In the genomic region with DNA sequence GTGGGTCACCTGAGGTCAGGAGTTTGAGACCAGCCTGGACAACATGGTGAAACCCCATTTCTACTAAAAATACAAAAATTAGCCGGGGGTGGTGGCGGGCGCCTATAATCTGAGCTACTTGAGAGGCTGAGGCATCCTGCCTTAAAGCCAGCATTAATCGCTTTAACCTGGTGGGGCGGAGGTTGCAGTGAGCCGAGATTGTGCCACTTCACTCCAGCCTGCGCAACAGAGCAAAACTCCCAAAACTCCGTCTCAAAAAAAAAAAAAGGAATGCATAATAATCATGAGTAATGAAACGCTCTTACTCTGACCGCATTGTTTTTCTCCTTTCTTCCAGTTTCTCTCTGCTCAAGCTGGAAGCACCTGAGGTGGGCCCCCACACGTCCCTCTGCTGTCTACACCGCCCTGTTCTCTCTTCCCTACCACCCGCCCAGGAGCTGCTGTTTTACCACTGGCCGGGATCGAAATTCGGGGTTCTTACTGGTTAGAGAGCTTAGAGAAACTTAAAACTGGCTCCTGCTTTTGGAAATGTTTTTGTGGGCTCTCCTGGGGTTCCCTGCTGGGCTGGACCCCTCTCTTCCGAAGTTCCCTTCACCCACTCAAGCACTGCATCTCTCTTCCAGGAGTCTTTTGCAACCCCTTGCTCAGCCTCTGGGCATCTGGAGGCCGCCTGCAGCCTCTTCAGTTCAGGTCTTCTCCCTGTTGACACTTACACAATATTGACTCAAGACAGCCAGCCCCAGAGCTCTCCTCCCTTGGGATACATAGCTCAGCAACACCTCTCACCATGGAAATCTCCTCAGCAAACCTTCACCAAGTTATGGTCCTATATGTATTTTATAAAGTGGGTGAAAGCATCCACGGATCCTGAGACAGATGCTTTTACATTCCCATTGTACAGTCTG, we compare ENCODE assay signal across 20 cellular contexts.
DNase-seq lines count a peak whose midpoint lies in the region; ATAC-seq and TF ChIP-seq lines count a peak whose summit lies in the region.
"Had no signal": no experiment of that assay in that cellular context is flagged by ENCODE, and none has a peak within 500 bp of the region (broad histone marks: within the 10 kb centered on the region; RNA-seq: fewer than 3 reads in every experiment).

No MANE protein-coding gene starts in this region.

- no peak overlapping the region for H3K4me3 Mint-ChIP-seq in activated T-cell treated with anti-CD3 and anti-CD28 coated beads, Interleukin-2, amount 50 U/mL, for 4 hours
- no peak overlapping the region for H3K4me3 Mint-ChIP-seq in activated CD8-positive, alpha-beta memory T cell treated with anti-CD3 and anti-CD28 coated beads, Interleukin-2, amount 10 ng/mL, durations not matched to agents 7 days and 5 days
- H3K4me3 Mint-ChIP-seq: CD8-positive, alpha-beta T cell; HFFc6; IgD-negative memory B cell had no signal

- H3K36me3 Mint-ChIP-seq in activated T-cell treated with anti-CD3 and anti-CD28 coated beads, Interleukin-2, amount 50 U/mL, for 4 hours (ENCODE audit: insufficient read depth): no peaks in the 10 kb centered on the region
- H3K36me3 Mint-ChIP-seq in activated CD8-positive, alpha-beta memory T cell treated with anti-CD3 and anti-CD28 coated beads, Interleukin-2, amount 10 ng/mL, durations not matched to agents 7 days and 5 days: no peaks in the 10 kb centered on the region
- H3K36me3 Mint-ChIP-seq: CD8-positive, alpha-beta T cell had no signal

- H3K9me3 ChIP-seq in BLaER1 treated with 17β-estradiol and CSF1 and Interleukin-3, amounts not matched to agents 10 nM and 100 nM (replicated peaks in 1 of 11): no peaks in the 10 kb centered on the region
- no peaks in the 10 kb centered on the region for H3K9me3 ChIP-seq in trophoblast cell (ENCODE audit: insufficient read depth, low read depth, low read length)

- H3K4ac ChIP-seq in trophoblast cell (ENCODE audit: low read depth, low read length): no peak overlapping the region

- no peak overlapping the region for H3K18ac ChIP-seq in trophoblast cell (ENCODE audit: low read length)

- no peak overlapping the region for H3K27ac ChIP-seq in BLaER1 treated with 17β-estradiol and CSF1 and Interleukin-3, amounts not matched to agents 10 nM and 100 nM
- no peak overlapping the region for H3K27ac ChIP-seq in trophoblast cell (ENCODE audit: low read depth, low read length)

- H3K27me3 ChIP-seq in BLaER1 treated with 17β-estradiol and CSF1 and Interleukin-3, amounts not matched to agents 10 nM and 100 nM: peaks cover 0 to 7% (median 0%) of the 10 kb centered on the region in 11 experiments; a peak in 5 of 22 replicates
- no peaks in the 10 kb centered on the region for H3K27me3 ChIP-seq in trophoblast cell (ENCODE audit: insufficient read depth, low read length)

- no peak overlapping the region for H2AFZ ChIP-seq in trophoblast cell (ENCODE audit: insufficient read depth, low read length, poor library complexity)

- H4K12ac ChIP-seq in trophoblast cell (ENCODE audit: low read depth, low read length): no peak overlapping the region

- peaks cover 0 to 11% (median 0%) of the 10 kb centered on the region in 11 experiments; a peak in 3 of 22 replicates for H4K20me1 ChIP-seq in BLaER1 treated with 17β-estradiol and CSF1 and Interleukin-3, amounts not matched to agents 10 nM and 100 nM

- H3K9ac ChIP-seq in BLaER1 treated with 17β-estradiol and CSF1 and Interleukin-3, amounts not matched to agents 10 nM and 100 nM: 0 out of 22 replicates have a peak overlapping the region, but pooled peaks of 2 of the 11 experiments have one; percentile 7 to 12
- no peak overlapping the region for H3K9ac ChIP-seq in trophoblast cell (ENCODE audit: low read length)

- H3K27me3 Mint-ChIP-seq in activated T-cell treated with anti-CD3 and anti-CD28 coated beads, Interleukin-2, amount 50 U/mL, for 4 hours (ENCODE audit: low read depth): peaks cover 5% of the 10 kb centered on the region
- H3K27me3 Mint-ChIP-seq in activated CD8-positive, alpha-beta memory T cell treated with anti-CD3 and anti-CD28 coated beads, Interleukin-2, amount 10 ng/mL, durations not matched to agents 7 days and 5 days: peaks cover 4% of the 10 kb centered on the region

- H2BK120ac ChIP-seq in trophoblast cell (ENCODE audit: insufficient read depth, low read length, poor library complexity): no peak overlapping the region

- in situ Hi-C loops in GM13977 (cut with MboI; ENCODE audit: low pct_unique_long_range_greater_than_20kb, low sequenced_read_pairs, unreplicated experiment): loop anchor here (10.0 kb wide), 1 partner anchor 91 kb away; no protein-coding TSS in a partner anchor

- H3K79me2 ChIP-seq in trophoblast cell (ENCODE audit: control insufficient read depth, insufficient read depth, low read length, poor library complexity): no peaks in the 10 kb centered on the region

- H3K4me3 ChIP-seq in BLaER1 treated with 17β-estradiol and CSF1 and Interleukin-3, amounts not matched to agents 10 nM and 100 nM: no peak overlapping the region
- no peak overlapping the region for H3K4me3 ChIP-seq in choroid plexus epithelial cell (ENCODE audit: low read depth, low read length)
- H3K4me3 ChIP-seq in trophoblast cell (ENCODE audit: low read depth, low read length): no peak overlapping the region

- H3K36me3 ChIP-seq in BLaER1 treated with 17β-estradiol and CSF1 and Interleukin-3, amounts not matched to agents 10 nM and 100 nM: no peaks in the 10 kb centered on the region
- H3K36me3 ChIP-seq in trophoblast cell (ENCODE audit: control insufficient read depth in 1 of 2, insufficient read depth in 2 of 2, low read length in 2 of 2): no peaks in the 10 kb centered on the region

- H3K4me2 ChIP-seq in BLaER1 treated with 17β-estradiol and CSF1 and Interleukin-3, amounts not matched to agents 10 nM and 100 nM: peak overlapping the region in 9 of 11 experiments; percentile 14 to 71 (median 60); a peak in 16 of 22 replicates
- no peak overlapping the region for H3K4me2 ChIP-seq in trophoblast cell (ENCODE audit: low read length)

- no CpG with 5 or more reads among the region's 19 CpGs for WGBS in trophoblast cell (ENCODE audit: extremely low coverage, insufficient coverage, insufficient read length)

- DNase-seq in NCI-H69 (lab: John Stamatoyannopoulos, UW) (peak; percentile 47), choroid plexus epithelial cell (ENCODE audit: low read depth) (peak; percentile 22), trophoblast cell (peak; percentile 86 to 89), EL (no peak), GM13977 (ENCODE audit: low spot score) (no peak)
- DNase-seq in activated T-cell treated with anti-CD3 and anti-CD28 coated beads, Interleukin-2, amount 50 U/mL, for 4 hours: no peak
- no peak for DNase-seq in activated CD8-positive, alpha-beta memory T cell treated with anti-CD3 and anti-CD28 coated beads, Interleukin-2, amount 10 ng/mL, durations not matched to agents 7 days and 5 days
- DNase-seq: 8988T; ACHN; AML-193; Calu3; CD8-positive, alpha-beta T cell; DMS79 treated with DMSO at 0.1 percent for 48 hours; GOT3; H7; HFFc6; KBM-7 had no signal

- no peak overlapping the region for H2BK12ac ChIP-seq in trophoblast cell (ENCODE audit: low read length)

- no peak overlapping the region for H3K23ac ChIP-seq in trophoblast cell (ENCODE audit: low read length)

- peaks cover 0 to 32% (median 24%) of the 10 kb centered on the region in 10 experiments; a peak in 17 of 20 replicates for H3K4me1 ChIP-seq in BLaER1 treated with 17β-estradiol and CSF1 and Interleukin-3, amounts not matched to agents 10 nM and 100 nM
- peaks cover 4 to 10% of the 10 kb centered on the region in 2 experiments for H3K4me1 ChIP-seq in trophoblast cell (ENCODE audit: control insufficient read depth in 1 of 2, insufficient read depth in 2 of 2, low read length in 2 of 2)

- TF ChIP-seq CTCF in choroid plexus epithelial cell (conservative IDR thresholded peaks at IDR 0.05; ENCODE audit: low read depth, low read length): no peak
- TF ChIP-seq CTCF in GM13977 (IDR thresholded peaks at IDR 0.05; ENCODE audit: extremely low read depth, insufficient read depth, missing control alignments): no peak

- H2AK5ac ChIP-seq in trophoblast cell (ENCODE audit: low read length): no peak overlapping the region

- H3K9me3 Mint-ChIP-seq in activated T-cell treated with anti-CD3 and anti-CD28 coated beads, Interleukin-2, amount 50 U/mL, for 4 hours: no peaks in the 10 kb centered on the region
- H3K9me3 Mint-ChIP-seq in activated CD8-positive, alpha-beta memory T cell treated with anti-CD3 and anti-CD28 coated beads, Interleukin-2, amount 10 ng/mL, durations not matched to agents 7 days and 5 days (ENCODE audit: low read depth): no peaks in the 10 kb centered on the region
- H3K9me3 Mint-ChIP-seq: CD8-positive, alpha-beta T cell; HFFc6; IgD-negative memory B cell had no signal

- no peaks in the 10 kb centered on the region for H3K4me1 Mint-ChIP-seq in activated T-cell treated with anti-CD3 and anti-CD28 coated beads, Interleukin-2, amount 50 U/mL, for 4 hours (ENCODE audit: low read depth)
- no peaks in the 10 kb centered on the region for H3K4me1 Mint-ChIP-seq in activated CD8-positive, alpha-beta memory T cell treated with anti-CD3 and anti-CD28 coated beads, Interleukin-2, amount 10 ng/mL, durations not matched to agents 7 days and 5 days

- no peak overlapping the region for H3K27ac Mint-ChIP-seq in activated CD8-positive, alpha-beta memory T cell treated with anti-CD3 and anti-CD28 coated beads, Interleukin-2, amount 10 ng/mL, durations not matched to agents 7 days and 5 days
- H3K27ac Mint-ChIP-seq: CD8-positive, alpha-beta T cell; HFFc6; IgD-negative memory B cell had no signal

- no peaks in the 10 kb centered on the region for H3K79me1 ChIP-seq in trophoblast cell (ENCODE audit: low read length)

- H4K8ac ChIP-seq in trophoblast cell (ENCODE audit: low read depth, low read length): no peak overlapping the region

- no peak overlapping the region for H3K14ac ChIP-seq in trophoblast cell (ENCODE audit: low read length)

- CTCF ChIA-PET in activated CD8-positive, alpha-beta memory T cell treated with anti-CD3 and anti-CD28 coated beads, Interleukin-2, amount 10 ng/mL, durations not matched to agents 7 days and 5 days (lab: Charles Lee): interaction anchor here (2.3 to 13.6 kb wide), 2 partner anchors 9 to 100 kb away, joined by 14 to 222 read pairs; no protein-coding TSS in a partner anchor

- no peak overlapping the region for H4K91ac ChIP-seq in trophoblast cell (ENCODE audit: low read depth, low read length)

- ATAC-seq in activated T-cell treated with anti-CD3 and anti-CD28 coated beads, Interleukin-2, amount 50 U/mL, for 4 hours: no peak
- no peak for ATAC-seq in activated CD8-positive, alpha-beta memory T cell treated with anti-CD3 and anti-CD28 coated beads, Interleukin-2, amount 10 ng/mL, durations not matched to agents 7 days and 5 days
- ATAC-seq: CD8-positive, alpha-beta T cell; HCT116 had no signal

- no peak overlapping the region for H2BK5ac ChIP-seq in trophoblast cell (ENCODE audit: low read depth, low read length, poor library complexity)

Comparison
In these comparisons a context has a peak if more than half of its experiments do, and no peak if none do; other contexts are left out.
1. DNase-seq: peak in NCI-H69 (single experiment), choroid plexus epithelial cell (single experiment) and trophoblast cell (2 of 2); none in EL (single experiment), GM13977 (single experiment), activated T-cell treated with anti-CD3 and anti-CD28 coated beads, Interleukin-2, amount 50 U/mL, for 4 hours (single experiment) and activated CD8-positive, alpha-beta memory T cell treated with anti-CD3 and anti-CD28 coated beads, Interleukin-2, amount 10 ng/mL, durations not matched to agents 7 days and 5 days (single experiment).